ENCODE assay signal across 8 cellular contexts in genomic region chr16:81313731-81314602, GRCh38. TPM values are rescaled to one million over a fixed set of nuclear protein-coding genes. Genes with fewer than 3 reads are reported as not detected.
DNase-seq lines count a peak whose midpoint lies in the region; ATAC-seq and TF ChIP-seq lines count a peak whose summit lies in the region.

No MANE protein-coding gene starts in this region.

- CTCF ChIA-PET in activated CD8-positive, alpha-beta T cell treated with anti-CD3 and anti-CD28 coated beads, Interleukin-2, amount 10 ng/mL, durations not matched to agents 7 days and 5 days (lab: Charles Lee): interaction anchor here (0.9 to 1.5 kb wide), 9 partner anchors 50 to 787 kb away, joined by 3 to 8 read pairs (median 3); partner anchors contain the start of gene ATMIN

- no peak for TF ChIP-seq POLR2A in spleen (IDR thresholded peaks at IDR 0.05)

- H3K27me3 ChIP-seq in iPS-18a (ENCODE audit: control insufficient read depth, insufficient read depth, low read length) (peaks cover 11% of the 10 kb centered on the region), spleen (replicated peaks in 1 of 7) (no peaks in the 10 kb centered on the region)

- H3K36me3 ChIP-seq in iPS-18a (ENCODE audit: control insufficient read depth, low read depth, low read length) (no peaks in the 10 kb centered on the region), spleen (peaks cover 0 to 15% (median 0%) of the 10 kb centered on the region in 6 donors)

- TF ChIP-seq CTCF in spleen (IDR thresholded peaks at IDR 0.05 in 8 of 11, conservative IDR thresholded peaks at IDR 0.05 in 3 of 11): no peak

- peak overlapping the region; percentile 96 for H3K27ac Mint-ChIP-seq in activated naive CD4-positive, alpha-beta T cell treated with anti-CD3 and anti-CD28 coated beads, Interleukin-2, amount 50 U/mL, for 24 hours
- H3K27ac Mint-ChIP-seq in activated CD8-positive, alpha-beta T cell treated with anti-CD3 and anti-CD28 coated beads, Interleukin-2, amount 10 ng/mL, durations not matched to agents 7 days and 5 days: peak overlapping the region; percentile 88

- H3K4me3 Mint-ChIP-seq in activated naive CD4-positive, alpha-beta T cell treated with anti-CD3 and anti-CD28 coated beads, Interleukin-2, amount 50 U/mL, for 24 hours: peak overlapping the region; percentile 96
- peak overlapping the region; percentile 96 for H3K4me3 Mint-ChIP-seq in activated CD8-positive, alpha-beta T cell treated with anti-CD3 and anti-CD28 coated beads, Interleukin-2, amount 10 ng/mL, durations not matched to agents 7 days and 5 days

- peak overlapping the region; percentile 26 for H3K27ac ChIP-seq in iPS-18a (ENCODE audit: low read length)
- H3K27ac ChIP-seq in spleen: peak overlapping the region; percentile 72 to 93 (median 91)

- no peak for ATAC-seq in activated CD8-positive, alpha-beta T cell treated with anti-CD3 and anti-CD28 coated beads, Interleukin-2, amount 10 ng/mL, durations not matched to agents 7 days and 5 days
- ATAC-seq in left colon: no peak
- ATAC-seq in HG02623 (IDR thresholded peaks at IDR 0.05; ENCODE audit: unreplicated experiment): no peak

- no peaks in the 10 kb centered on the region for H3K36me3 Mint-ChIP-seq in activated naive CD4-positive, alpha-beta T cell treated with anti-CD3 and anti-CD28 coated beads, Interleukin-2, amount 50 U/mL, for 24 hours
- H3K36me3 Mint-ChIP-seq in activated CD8-positive, alpha-beta T cell treated with anti-CD3 and anti-CD28 coated beads, Interleukin-2, amount 10 ng/mL, durations not matched to agents 7 days and 5 days (ENCODE audit: low read depth): peaks cover 10% of the 10 kb centered on the region

- POLR2A ChIA-PET in activated CD8-positive, alpha-beta T cell treated with anti-CD3 and anti-CD28 coated beads, Interleukin-2, amount 10 ng/mL, durations not matched to agents 7 days and 5 days (lab: Charles Lee): interaction anchor here (0.8 to 2.0 kb wide), 5 partner anchors 13 to 856 kb away, joined by 3 to 10 read pairs (median 4); partner anchors contain the start of genes C16orf46 and MPHOSPH6

- peaks cover 75% of the 10 kb centered on the region for H3K4me1 Mint-ChIP-seq in activated naive CD4-positive, alpha-beta T cell treated with anti-CD3 and anti-CD28 coated beads, Interleukin-2, amount 50 U/mL, for 24 hours
- peaks cover 40% of the 10 kb centered on the region for H3K4me1 Mint-ChIP-seq in activated CD8-positive, alpha-beta T cell treated with anti-CD3 and anti-CD28 coated beads, Interleukin-2, amount 10 ng/mL, durations not matched to agents 7 days and 5 days (ENCODE audit: low read depth)

- H3K27me3 Mint-ChIP-seq in activated naive CD4-positive, alpha-beta T cell treated with anti-CD3 and anti-CD28 coated beads, Interleukin-2, amount 50 U/mL, for 24 hours: no peaks in the 10 kb centered on the region
- no peaks in the 10 kb centered on the region for H3K27me3 Mint-ChIP-seq in activated CD8-positive, alpha-beta T cell treated with anti-CD3 and anti-CD28 coated beads, Interleukin-2, amount 10 ng/mL, durations not matched to agents 7 days and 5 days (ENCODE audit: low read depth)

- peaks cover 9% of the 10 kb centered on the region for H3K4me1 ChIP-seq in iPS-18a (ENCODE audit: control insufficient read depth, low read depth, low read length)
- H3K4me1 ChIP-seq in spleen: peaks cover 17 to 73% (median 37%) of the 10 kb centered on the region in 6 donors

- 7 to 12% (median 9%) methylated on average over 16 of the region's 16 CpGs for WGBS in spleen, 5 donors

- peak overlapping the region; percentile 83 for H3K9ac ChIP-seq in iPS-18a (ENCODE audit: low read length)

- intact Hi-C loops in spleen (cut with DNase I; ENCODE audit: low total_unique reads) (no loop called here), left colon (cut with DNase I, micrococcal nuclease) (no loop called here)

- H3K9me3 ChIP-seq in iPS-18a (ENCODE audit: control insufficient read depth, low read depth, low read length) (no peaks in the 10 kb centered on the region), spleen (no peaks in the 10 kb centered on the region)

- H3K4me3 ChIP-seq in iPS-18a (ENCODE audit: low read length) (peak overlapping the region; percentile 80), spleen (peak overlapping the region; percentile 57 to 98 (median 90))

- no peak for DNase-seq in activated naive CD4-positive, alpha-beta T cell (lab: John Stamatoyannopoulos, UW)
- peak; percentile 23 for DNase-seq in activated CD8-positive, alpha-beta T cell treated with anti-CD3 and anti-CD28 coated beads, Interleukin-2, amount 10 ng/mL, durations not matched to agents 7 days and 5 days
- DNase-seq in spleen: no peak
- no peak for DNase-seq in Kasumi-1 (lab: John Stamatoyannopoulos, UW)
- DNase-seq in left colon: no peak

- no peaks in the 10 kb centered on the region for H3K9me3 Mint-ChIP-seq in activated naive CD4-positive, alpha-beta T cell treated with anti-CD3 and anti-CD28 coated beads, Interleukin-2, amount 50 U/mL, for 24 hours
- H3K9me3 Mint-ChIP-seq in activated CD8-positive, alpha-beta T cell treated with anti-CD3 and anti-CD28 coated beads, Interleukin-2, amount 10 ng/mL, durations not matched to agents 7 days and 5 days (ENCODE audit: insufficient read depth): no peaks in the 10 kb centered on the region

RNA-seq across cellular contexts. Expression of gene GAN, which starts 0.8 kb away (rescaled TPM):
- 1 to 10 TPM; 7.7 to 8.5 TPM for total RNA-seq in activated CD8-positive, alpha-beta T cell treated with anti-CD3 and anti-CD28 coated beads, Interleukin-2, amount 10 ng/mL, durations not matched to agents 7 days and 5 days
- total RNA-seq in spleen (10 to 100 TPM in 1 of 7 donors, 1 to 10 TPM in 6; 4.5 to 10.3 (median 6.1) TPM), left colon (10 to 100 TPM; 16.7 to 18.3 TPM)
- under 1 TPM; 0.54 to 0.77 (median 0.58) TPM for polyA plus RNA-seq in spleen
